In the genomic region with DNA sequence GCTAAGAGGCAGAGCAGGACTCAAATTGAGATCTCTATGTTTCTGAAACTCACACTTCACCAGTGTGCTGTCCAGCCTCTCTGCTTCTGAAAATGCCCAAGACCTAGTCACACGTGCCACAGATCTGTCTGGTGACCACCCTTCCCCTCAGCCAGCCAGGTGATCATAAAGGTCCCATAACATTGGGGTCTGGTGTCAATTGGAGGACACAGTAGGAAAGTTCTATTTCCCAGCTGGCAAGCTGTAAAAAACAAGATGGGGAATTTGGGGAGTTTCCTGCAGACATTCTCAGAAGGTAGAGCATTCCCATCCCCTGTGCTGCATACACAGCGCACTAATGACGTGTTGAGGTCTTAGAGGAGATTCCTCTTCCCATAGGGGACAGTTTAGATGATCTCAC, we compare ENCODE assay signal across 1 cellular context.
A peak's percentile ranks its signal among the peaks of the same experiment; 100 is the strongest.
TF ChIP-seq lines count a peak whose summit lies in the region.

No MANE protein-coding gene starts in this region.

TF ChIP-seq in A549, 52 proteins besides CTCF, POLR2A, EP300 and RAD21:
- TF ChIP-seq, protein P1, sequence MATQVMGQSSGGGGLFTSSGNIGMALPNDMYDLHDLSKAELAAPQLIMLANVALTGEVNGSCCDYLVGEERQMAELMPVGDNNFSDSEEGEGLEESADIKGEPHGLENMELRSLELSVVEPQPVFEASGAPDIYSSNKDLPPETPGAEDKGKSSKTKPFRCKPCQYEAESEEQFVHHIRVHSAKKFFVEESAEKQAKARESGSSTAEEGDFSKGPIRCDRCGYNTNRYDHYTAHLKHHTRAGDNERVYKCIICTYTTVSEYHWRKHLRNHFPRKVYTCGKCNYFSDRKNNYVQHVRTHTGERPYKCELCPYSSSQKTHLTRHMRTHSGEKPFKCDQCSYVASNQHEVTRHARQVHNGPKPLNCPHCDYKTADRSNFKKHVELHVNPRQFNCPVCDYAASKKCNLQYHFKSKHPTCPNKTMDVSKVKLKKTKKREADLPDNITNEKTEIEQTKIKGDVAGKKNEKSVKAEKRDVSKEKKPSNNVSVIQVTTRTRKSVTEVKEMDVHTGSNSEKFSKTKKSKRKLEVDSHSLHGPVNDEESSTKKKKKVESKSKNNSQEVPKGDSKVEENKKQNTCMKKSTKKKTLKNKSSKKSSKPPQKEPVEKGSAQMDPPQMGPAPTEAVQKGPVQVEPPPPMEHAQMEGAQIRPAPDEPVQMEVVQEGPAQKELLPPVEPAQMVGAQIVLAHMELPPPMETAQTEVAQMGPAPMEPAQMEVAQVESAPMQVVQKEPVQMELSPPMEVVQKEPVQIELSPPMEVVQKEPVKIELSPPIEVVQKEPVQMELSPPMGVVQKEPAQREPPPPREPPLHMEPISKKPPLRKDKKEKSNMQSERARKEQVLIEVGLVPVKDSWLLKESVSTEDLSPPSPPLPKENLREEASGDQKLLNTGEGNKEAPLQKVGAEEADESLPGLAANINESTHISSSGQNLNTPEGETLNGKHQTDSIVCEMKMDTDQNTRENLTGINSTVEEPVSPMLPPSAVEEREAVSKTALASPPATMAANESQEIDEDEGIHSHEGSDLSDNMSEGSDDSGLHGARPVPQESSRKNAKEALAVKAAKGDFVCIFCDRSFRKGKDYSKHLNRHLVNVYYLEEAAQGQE (IDR thresholded peaks at IDR 0.05), result peak; percentile 35; the same call in 1 of the 2 replicates
- TF ChIP-seq HOXA7 (CRISPR knock-in tag; IDR thresholded peaks at IDR 0.05), result no peak
